1 cellular context compared by ENCODE assay signal in genomic region chr12:81209001-81209400, GRCh38.
TF ChIP-seq lines count a peak whose summit lies in the region.

No MANE protein-coding gene starts in this region.

TF ChIP-seq in GM23338, 12 proteins besides CTCF, POLR2A, EP300 and RAD21 (continued from another document):
- TF ChIP-seq REST (IDR thresholded peaks at IDR 0.05; ENCODE audit: unreplicated experiment): no peak
- TF ChIP-seq ZNF114 (CRISPR knock-in tag; IDR thresholded peaks at IDR 0.05): no peak
- no peak for TF ChIP-seq ETS1 (IDR thresholded peaks at IDR 0.05)
- no peak for TF ChIP-seq CREB1 (CRISPR knock-in tag; IDR thresholded peaks at IDR 0.05; ENCODE audit: low read depth)
